39 cellular contexts compared by ENCODE assay signal in genomic region chr6:125083684-125083990, GRCh38.
"Had no signal": no experiment of that assay in that cellular context is flagged by ENCODE, and none has a peak within 500 bp of the region (broad histone marks: within the 10 kb centered on the region; RNA-seq: fewer than 3 reads in every experiment).

No MANE protein-coding gene starts in this region.

- H3K9me3 ChIP-seq: adrenal gland, ascending aorta, body of pancreas, breast epithelium had no signal

- H3K4me1 Mint-ChIP-seq: activated naive CD4-positive, alpha-beta T cell treated with anti-CD3 and anti-CD28 coated beads, Interleukin-2, amount 50 U/mL, for 24 hours; activated naive CD8-positive, alpha-beta T cell treated with anti-CD3 and anti-CD28 coated beads for 36 hours; activated naive CD8-positive, alpha-beta T cell treated with anti-CD3 and anti-CD28 coated beads, Interleukin-2, amount 10 ng/mL, durations not matched to agents 7 days and 5 days; activated naive CD8-positive, alpha-beta T cell treated with anti-CD3 and anti-CD28 coated beads, Interleukin-2, amount 50 U/mL, for 24 hours; activated T-helper 17 cell treated with anti-CD3 and anti-CD28 coated beads, Interleukin-2, amount 50 U/mL, for 72 hours; central memory CD8-positive, alpha-beta T cell had no signal

- H3K4me3 ChIP-seq: adrenal gland, ascending aorta, body of pancreas, breast epithelium, cardiac muscle cell had no signal

- H3K4me3 Mint-ChIP-seq: activated naive CD4-positive, alpha-beta T cell treated with anti-CD3 and anti-CD28 coated beads for 36 hours; activated naive CD4-positive, alpha-beta T cell treated with anti-CD3 and anti-CD28 coated beads, Interleukin-2, amount 10 ng/mL, durations not matched to agents 7 days and 5 days; activated naive CD4-positive, alpha-beta T cell treated with anti-CD3 and anti-CD28 coated beads, Interleukin-2, amount 50 U/mL, for 24 hours; activated naive CD8-positive, alpha-beta T cell; activated naive CD8-positive, alpha-beta T cell treated with anti-CD3 and anti-CD28 coated beads for 36 hours; activated naive CD8-positive, alpha-beta T cell treated with anti-CD3 and anti-CD28 coated beads, Interleukin-2, amount 10 ng/mL, durations not matched to agents 7 days and 5 days; activated naive CD8-positive, alpha-beta T cell treated with anti-CD3 and anti-CD28 coated beads, Interleukin-2, amount 50 U/mL, for 24 hours; activated T-cell treated with anti-CD3 and anti-CD28 coated beads, Interleukin-2, amount 50 U/mL, for 24 hours; activated T-cell treated with anti-CD3 and anti-CD28 coated beads, Interleukin-2, amount 50 U/mL, for 4 hours; activated T-cell treated with anti-CD3 and anti-CD28 coated beads, Interleukin-2, amount 50 U/mL, for 72 hours; activated T-helper 1 cell treated with anti-CD3 and anti-CD28 coated beads, Interleukin-12 subunit alpha, Interleukin-12 subunit beta, Interleukin-2, Interleukin-4 antibody, amounts not matched to agents 30 ng/mL and 10 ng/mL and 1 ng/mL, durations not matched to agents 14 hours and 24 hours and 36 hours; activated T-helper 17 cell treated with anti-CD3 and anti-CD28 coated beads, Interleukin-2, amount 50 U/mL, for 72 hours; brain; central memory CD8-positive, alpha-beta T cell had no signal

- H3K27ac Mint-ChIP-seq: activated naive CD4-positive, alpha-beta T cell treated with anti-CD3 and anti-CD28 coated beads for 36 hours; activated naive CD4-positive, alpha-beta T cell treated with anti-CD3 and anti-CD28 coated beads, Interleukin-2, amount 10 ng/mL, durations not matched to agents 7 days and 5 days; activated naive CD4-positive, alpha-beta T cell treated with anti-CD3 and anti-CD28 coated beads, Interleukin-2, amount 50 U/mL, for 24 hours; activated naive CD4-positive, alpha-beta T cell treated with anti-CD3 and anti-CD28 coated beads, Interleukin-2, amount 50 U/mL, for 72 hours; activated naive CD8-positive, alpha-beta T cell; activated naive CD8-positive, alpha-beta T cell treated with anti-CD3 and anti-CD28 coated beads for 36 hours; activated naive CD8-positive, alpha-beta T cell treated with anti-CD3 and anti-CD28 coated beads, Interleukin-2, amount 10 ng/mL, durations not matched to agents 7 days and 5 days; activated naive CD8-positive, alpha-beta T cell treated with anti-CD3 and anti-CD28 coated beads, Interleukin-2, amount 50 U/mL, for 24 hours; activated T-cell treated with anti-CD3 and anti-CD28 coated beads, Interleukin-2, amount 50 U/mL, for 24 hours; activated T-cell treated with anti-CD3 and anti-CD28 coated beads, Interleukin-2, amount 50 U/mL, for 72 hours; activated T-helper 1 cell treated with anti-CD3 and anti-CD28 coated beads, Interleukin-12 subunit alpha, Interleukin-12 subunit beta, Interleukin-2, Interleukin-4 antibody, amounts not matched to agents 30 ng/mL and 10 ng/mL and 1 ng/mL, durations not matched to agents 14 hours and 24 hours and 36 hours; activated T-helper 17 cell treated with anti-CD3 and anti-CD28 coated beads, Interleukin-2, amount 50 U/mL, for 72 hours; activated T-helper 2 cell treated with anti-CD3 and anti-CD28 coated beads, Interferon-gamma antibody, Interleukin-2, Interleukin-4, amounts not matched to agents 10 μg/mL and 5 μg/mL and 100 μg/mL, durations not matched to agents 14 hours and 24 hours and 36 hours; brain had no signal

- H3K9me3 Mint-ChIP-seq: activated naive CD4-positive, alpha-beta T cell treated with anti-CD3 and anti-CD28 coated beads for 36 hours; activated naive CD4-positive, alpha-beta T cell treated with anti-CD3 and anti-CD28 coated beads, Interleukin-2, amount 10 ng/mL, durations not matched to agents 7 days and 5 days; activated naive CD4-positive, alpha-beta T cell treated with anti-CD3 and anti-CD28 coated beads, Interleukin-2, amount 50 U/mL, for 24 hours; activated naive CD4-positive, alpha-beta T cell treated with anti-CD3 and anti-CD28 coated beads, Interleukin-2, amount 50 U/mL, for 72 hours; activated naive CD8-positive, alpha-beta T cell treated with anti-CD3 and anti-CD28 coated beads for 36 hours; activated naive CD8-positive, alpha-beta T cell treated with anti-CD3 and anti-CD28 coated beads, Interleukin-2, amount 10 ng/mL, durations not matched to agents 7 days and 5 days; activated naive CD8-positive, alpha-beta T cell treated with anti-CD3 and anti-CD28 coated beads, Interleukin-2, amount 50 U/mL, for 24 hours; activated T-cell treated with anti-CD3 and anti-CD28 coated beads, Interleukin-2, amount 50 U/mL, for 24 hours; activated T-cell treated with anti-CD3 and anti-CD28 coated beads, Interleukin-2, amount 50 U/mL, for 4 hours; activated T-cell treated with anti-CD3 and anti-CD28 coated beads, Interleukin-2, amount 50 U/mL, for 72 hours; activated T-helper 1 cell treated with anti-CD3 and anti-CD28 coated beads, Interleukin-12 subunit alpha, Interleukin-12 subunit beta, Interleukin-2, Interleukin-4 antibody, amounts not matched to agents 30 ng/mL and 10 ng/mL and 1 ng/mL, durations not matched to agents 14 hours and 24 hours and 36 hours; activated T-helper 17 cell treated with anti-CD3 and anti-CD28 coated beads, Interleukin-2, amount 50 U/mL, for 72 hours; activated T-helper 2 cell treated with anti-CD3 and anti-CD28 coated beads, Interferon-gamma antibody, Interleukin-2, Interleukin-4, amounts not matched to agents 10 μg/mL and 5 μg/mL and 100 μg/mL, durations not matched to agents 14 hours and 24 hours and 36 hours; brain; central memory CD8-positive, alpha-beta T cell had no signal

- FAIRE-seq: astrocyte, bronchial epithelial cell had no signal

- ATAC-seq: activated naive CD4-positive, alpha-beta T cell treated with anti-CD3 and anti-CD28 coated beads, Interleukin-2, amount 50 U/mL, for 72 hours; activated naive CD8-positive, alpha-beta T cell treated with anti-CD3 and anti-CD28 coated beads, Interleukin-2, amount 50 U/mL, for 24 hours; activated T-cell treated with anti-CD3 and anti-CD28 coated beads, Interleukin-2, amount 50 U/mL, for 4 hours; activated T-cell treated with anti-CD3 and anti-CD28 coated beads, Interleukin-2, amount 50 U/mL, for 72 hours; activated T-helper 17 cell treated with anti-CD3 and anti-CD28 coated beads, Interleukin-2, amount 50 U/mL, for 72 hours; body of pancreas had no signal

- H3K27me3 ChIP-seq: adrenal gland, ascending aorta, body of pancreas, brain microvascular endothelial cell, breast epithelium, cardiac muscle cell had no signal

- H3K36me3 Mint-ChIP-seq: activated naive CD4-positive, alpha-beta T cell treated with anti-CD3 and anti-CD28 coated beads, Interleukin-2, amount 10 ng/mL, durations not matched to agents 7 days and 5 days; activated naive CD4-positive, alpha-beta T cell treated with anti-CD3 and anti-CD28 coated beads, Interleukin-2, amount 50 U/mL, for 24 hours; activated naive CD4-positive, alpha-beta T cell treated with anti-CD3 and anti-CD28 coated beads, Interleukin-2, amount 50 U/mL, for 72 hours; activated naive CD8-positive, alpha-beta T cell; activated naive CD8-positive, alpha-beta T cell treated with anti-CD3 and anti-CD28 coated beads for 36 hours; activated naive CD8-positive, alpha-beta T cell treated with anti-CD3 and anti-CD28 coated beads, Interleukin-2, amount 10 ng/mL, durations not matched to agents 7 days and 5 days had no signal

- H3K27ac ChIP-seq: adrenal gland, ascending aorta, body of pancreas, brain microvascular endothelial cell, breast epithelium, cardiac muscle cell had no signal

- H3K27me3 Mint-ChIP-seq: activated naive CD4-positive, alpha-beta T cell treated with anti-CD3 and anti-CD28 coated beads, Interleukin-2, amount 50 U/mL, for 24 hours; activated naive CD8-positive, alpha-beta T cell; activated naive CD8-positive, alpha-beta T cell treated with anti-CD3 and anti-CD28 coated beads for 36 hours; activated naive CD8-positive, alpha-beta T cell treated with anti-CD3 and anti-CD28 coated beads, Interleukin-2, amount 50 U/mL, for 24 hours; activated T-cell treated with anti-CD3 and anti-CD28 coated beads, Interleukin-2, amount 50 U/mL, for 24 hours; activated T-helper 17 cell treated with anti-CD3 and anti-CD28 coated beads, Interleukin-2, amount 50 U/mL, for 72 hours; brain; central memory CD8-positive, alpha-beta T cell had no signal

- DNase-seq: activated effector memory CD4-positive, alpha-beta T cell treated with anti-CD3 and anti-CD28 coated beads, Interleukin-2, amount 50 U/mL, for 16 hours; activated effector memory CD4-positive, alpha-beta T cell treated with Interleukin-2 at 50 U/mL for 16 hours; activated gamma-delta T cell; activated gamma-delta T cell treated with Interleukin-2 at 50 U/mL for 16 hours; activated naive CD4-positive, alpha-beta T cell; activated naive CD4-positive, alpha-beta T cell treated with anti-CD3 and anti-CD28 coated beads for 36 hours; activated naive CD4-positive, alpha-beta T cell treated with anti-CD3 and anti-CD28 coated beads, Interleukin-2, amount 10 ng/mL, durations not matched to agents 7 days and 5 days; activated naive CD4-positive, alpha-beta T cell treated with anti-CD3 and anti-CD28 coated beads, Interleukin-2, amount 50 U/mL, for 16 hours; activated naive CD4-positive, alpha-beta T cell treated with Interleukin-2 at 50 U/mL for 16 hours; activated naive CD8-positive, alpha-beta T cell treated with anti-CD3 and anti-CD28 coated beads for 36 hours; activated naive CD8-positive, alpha-beta T cell treated with anti-CD3 and anti-CD28 coated beads, Interleukin-2, amount 10 ng/mL, durations not matched to agents 7 days and 5 days; activated naive CD8-positive, alpha-beta T cell treated with anti-CD3 and anti-CD28 coated beads, Interleukin-2, amount 50 U/mL, for 24 hours; activated T-cell treated with anti-CD3 and anti-CD28 coated beads, Interleukin-2, amount 50 U/mL, for 24 hours; activated T-cell treated with anti-CD3 and anti-CD28 coated beads, Interleukin-2, amount 50 U/mL, for 4 hours; activated T-cell treated with anti-CD3 and anti-CD28 coated beads, Interleukin-2, amount 50 U/mL, for 48 hours; activated T-cell treated with anti-CD3 and anti-CD28 coated beads, Interleukin-2, amount 50 U/mL, for 72 hours; adrenal gland; amniotic stem cell; amygdala; anterior cingulate cortex; aorta; body of pancreas; brain microvascular endothelial cell; caudate nucleus; central memory CD4-positive, alpha-beta T cell; cerebellar nuclear complex had no signal

- H3K36me3 ChIP-seq: brain microvascular endothelial cell, cardiac muscle cell had no signal

- H3K4me1 ChIP-seq: body of pancreas, breast epithelium had no signal
